Comparison of ENCODE assay signal across 14 cellular contexts in genomic region chr9:74172874-74173273, GRCh38.
A peak's percentile ranks its signal among the peaks of the same experiment; 100 is the strongest.
DNase-seq lines count a peak whose midpoint lies in the region; ATAC-seq, FAIRE-seq and TF ChIP-seq lines count a peak whose summit lies in the region.
"Had no signal": no experiment of that assay in that cellular context is flagged by ENCODE, and none has a peak within 500 bp of the region (broad histone marks: within the 10 kb centered on the region; RNA-seq: fewer than 3 reads in every experiment).

No MANE protein-coding gene starts in this region.

- H3K4me3 ChIP-seq in NB4 (ENCODE audit: low read depth, low read length), result no peak overlapping the region
- no peak overlapping the region for H3K4me3 ChIP-seq in CD4-positive, alpha-beta memory T cell (ENCODE audit: low read length in 2 of 2)
- H3K4me3 ChIP-seq in right lobe of liver, result no peak overlapping the region
- H3K4me3 ChIP-seq: transverse colon had no signal

- H3K27ac ChIP-seq in CD4-positive, alpha-beta memory T cell (ENCODE audit: low read depth, low read length), result no peak overlapping the region
- no peak overlapping the region for H3K27ac ChIP-seq in right lobe of liver
- H3K27ac ChIP-seq: transverse colon had no signal

- H3K27me3 ChIP-seq in CD4-positive, alpha-beta memory T cell (ENCODE audit: insufficient read depth, low read length), result no peaks in the 10 kb centered on the region
- no peaks in the 10 kb centered on the region for H3K27me3 ChIP-seq in right lobe of liver
- H3K27me3 ChIP-seq: transverse colon had no signal

- no peaks in the 10 kb centered on the region for H3K27me3 Mint-ChIP-seq in CD4-positive, alpha-beta memory T cell

- TF ChIP-seq POLR2A in NB4 (IDR thresholded peaks at IDR 0.05; ENCODE audit: extremely low read depth, insufficient read length) (no peak), right lobe of liver (IDR thresholded peaks at IDR 0.05) (no peak)

- POLR2A ChIA-PET in CD4-positive, alpha-beta memory T cell (lab: Charles Lee; ENCODE audit: partially characterized antibody), result no interaction called here

- no peaks in the 10 kb centered on the region for H3K9me3 ChIP-seq in CD4-positive, alpha-beta memory T cell (ENCODE audit: control insufficient read depth in 1 of 2, low read length in 2 of 2)
- H3K9me3 ChIP-seq in right lobe of liver, result no peaks in the 10 kb centered on the region
- H3K9me3 ChIP-seq: transverse colon had no signal

- WGBS in right lobe of liver (ENCODE audit: insufficient coverage, low coverage, low lambda C conversion rate, missing lambda C conversion rate), result 60% methylated on average over 3 of the region's 3 CpGs

- CTCF ChIA-PET in CD4-positive, alpha-beta memory T cell (lab: Charles Lee; ENCODE audit: partially characterized antibody), result no interaction called here

- DNase-seq in NB4 (ENCODE audit: low read depth) (peak; percentile 1), frontal cortex (ENCODE audit: low spot score in 2 of 2) (no peak), right lobe of liver (no peak)
- no peak for DNase-seq in activated naive CD4-positive, alpha-beta T cell (lab: John Stamatoyannopoulos, UW)
- DNase-seq in CD4-positive, alpha-beta memory T cell, result no peak
- DNase-seq: IMR-90, NCI-H510A treated with DMSO at 0.1 percent for 48 hours, nucleus accumbens, transverse colon had no signal

- no peak for FAIRE-seq in frontal cortex (lab: Jason Lieb, UNC)
- FAIRE-seq: keratinocyte had no signal

- peaks cover 0 to 6% (median under 1%) of the 10 kb centered on the region in 8 donors for H3K9me3 Mint-ChIP-seq in CD4-positive, alpha-beta memory T cell

- intact Hi-C loops in CD4-positive, alpha-beta memory T cell (cut with micrococcal nuclease), result no loop called here
- intact Hi-C loops in right lobe of liver (cut with DNase I), result no loop called here

- peak; percentile 100 for ATAC-seq in GM18517 (IDR thresholded peaks at IDR 0.05; ENCODE audit: unreplicated experiment)
- peak; percentile 99 for ATAC-seq in GM21423 (IDR thresholded peaks at IDR 0.05; ENCODE audit: unreplicated experiment)
- peak; percentile 99 for ATAC-seq in HG03064 (IDR thresholded peaks at IDR 0.05; ENCODE audit: low read depth, unreplicated experiment)
- no peak for ATAC-seq in right lobe of liver

- H3K27ac Mint-ChIP-seq in CD4-positive, alpha-beta memory T cell, result no peak overlapping the region
- H3K27ac Mint-ChIP-seq: CD14-positive monocyte had no signal

- H3K4me3 Mint-ChIP-seq in CD4-positive, alpha-beta memory T cell, result no peak overlapping the region
- H3K4me3 Mint-ChIP-seq: CD14-positive monocyte had no signal

- peaks cover 0 to 3% (median under 1%) of the 10 kb centered on the region in 4 donors for H3K4me1 Mint-ChIP-seq in CD4-positive, alpha-beta memory T cell
- H3K4me1 Mint-ChIP-seq: CD14-positive monocyte had no signal

- no peaks in the 10 kb centered on the region for H3K36me3 Mint-ChIP-seq in CD4-positive, alpha-beta memory T cell
- H3K36me3 Mint-ChIP-seq: CD14-positive monocyte had no signal

- TF ChIP-seq CTCF in NB4 (IDR thresholded peaks at IDR 0.05; ENCODE audit: low read depth, low read length) (no peak), right lobe of liver (IDR thresholded peaks at IDR 0.05) (no peak)

- no peaks in the 10 kb centered on the region for H3K36me3 ChIP-seq in CD4-positive, alpha-beta memory T cell (ENCODE audit: insufficient read depth, low read length)
- H3K36me3 ChIP-seq in right lobe of liver, result no peaks in the 10 kb centered on the region
- H3K36me3 ChIP-seq: transverse colon had no signal

- no peaks in the 10 kb centered on the region for H3K4me1 ChIP-seq in CD4-positive, alpha-beta memory T cell (ENCODE audit: insufficient read depth, low read length)
- no peaks in the 10 kb centered on the region for H3K4me1 ChIP-seq in right lobe of liver
- H3K4me1 ChIP-seq: transverse colon had no signal

Comparison
In these comparisons a context has a peak if more than half of its experiments do, and no peak if none do; other contexts are left out.
1. ATAC-seq: peak in GM18517 (single experiment), GM21423 (single experiment) and HG03064 (single experiment); none in right lobe of liver (0 of 4).